Comparison of ENCODE assay signal across 8 cellular contexts in the genomic region with DNA sequence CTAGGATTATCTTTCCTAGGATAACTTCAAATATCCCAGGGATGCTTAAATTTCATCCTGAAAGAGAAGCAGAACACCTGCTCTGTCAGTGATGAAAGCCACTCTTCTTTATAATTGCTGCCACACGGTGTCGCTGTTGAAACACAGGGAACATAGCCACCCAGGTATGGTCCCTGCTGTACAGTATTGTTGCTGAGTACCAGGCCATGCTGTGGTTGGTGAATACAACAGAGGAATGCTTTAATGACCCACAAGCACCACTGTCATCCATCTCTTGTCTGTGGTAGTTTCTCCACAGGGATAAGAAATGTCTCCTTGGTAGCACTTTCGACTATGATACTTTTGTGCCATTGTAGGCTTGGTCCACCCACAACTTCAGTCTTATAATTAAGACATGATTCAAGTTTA.
DNase-seq lines count a peak whose midpoint lies in the region; ATAC-seq and TF ChIP-seq lines count a peak whose summit lies in the region.

No MANE protein-coding gene starts in this region.

- TF ChIP-seq RAD21 in liver (IDR thresholded peaks at IDR 0.05), result peak; percentile 85 to 91

- no peaks in the 10 kb centered on the region for H3K27me3 ChIP-seq in colonic mucosa
- no peaks in the 10 kb centered on the region for H3K27me3 ChIP-seq in liver (ENCODE audit: control insufficient read depth in 4 of 4, insufficient read depth in 4 of 4, low read length in 3 of 4)

- WGBS in liver, result 25% methylated on average over 3 of the region's 3 CpGs

- TF ChIP-seq CTCF in colonic mucosa (IDR thresholded peaks at IDR 0.05), result peak; percentile 63
- peak; percentile 69 for TF ChIP-seq CTCF in liver (IDR thresholded peaks at IDR 0.05; ENCODE audit: low read depth, low read length, missing input control)

- H3K4me3 ChIP-seq in colonic mucosa (no peak overlapping the region), liver (ENCODE audit: low read depth in 1 of 3, low read length in 3 of 3) (no peak overlapping the region)

- H3K9me3 ChIP-seq in colonic mucosa (no peaks in the 10 kb centered on the region), liver (ENCODE audit: control insufficient read depth in 4 of 4, low read length in 3 of 4) (no peaks in the 10 kb centered on the region)

- intact Hi-C loops in colonic mucosa (cut with DNase I), result loop anchor here (2.0 to 10.0 kb wide), 4 partner anchors 115 to 207 kb away; partner anchors contain the start of gene SFRP4

- H3K36me3 ChIP-seq in colonic mucosa, result no peaks in the 10 kb centered on the region
- no peaks in the 10 kb centered on the region for H3K36me3 ChIP-seq in liver (ENCODE audit: control insufficient read depth in 4 of 4, insufficient read depth in 3 of 4, low read depth in 1 of 4, low read length in 3 of 4)

- no peaks in the 10 kb centered on the region for H3K4me1 ChIP-seq in colonic mucosa
- H3K4me1 ChIP-seq in liver (ENCODE audit: control insufficient read depth in 4 of 4, insufficient read depth in 4 of 4, low read length in 3 of 4), result no peaks in the 10 kb centered on the region

- peak; percentile 90 for ATAC-seq in GM18498 (IDR thresholded peaks at IDR 0.05; ENCODE audit: unreplicated experiment)
- ATAC-seq in HG03064 (IDR thresholded peaks at IDR 0.05; ENCODE audit: low read depth, unreplicated experiment), result peak; percentile 67

- no peak overlapping the region for H3K27ac ChIP-seq in colonic mucosa
- no peak overlapping the region for H3K27ac ChIP-seq in liver (ENCODE audit: low read depth in 1 of 2, low read length in 2 of 2)

- H3K9ac ChIP-seq in colonic mucosa (ENCODE audit: low read depth in 2 of 2, low read length in 2 of 2) (no peak overlapping the region), liver (ENCODE audit: low read depth in 1 of 2, low read length in 2 of 2) (no peak overlapping the region)

- DNase-seq in A172 (ENCODE audit: low spot score) (peak; percentile 79), NCI-H2196 treated with DMSO at 0.1 percent for 48 hours (lab: John Stamatoyannopoulos, UW; ENCODE audit: unreplicated experiment) (peak; percentile 8), colonic mucosa (peak; percentile 74)
- peak; percentile 57 to 66 for DNase-seq in activated CD4-positive, alpha-beta T cell treated with anti-CD3 and anti-CD28 coated beads for 24 hours (ENCODE audit: low read depth in 2 of 2)
- peak; percentile 26 to 54 (median 53) for DNase-seq in stimulated activated CD4-positive, alpha-beta T cell treated with anti-CD3 and anti-CD28 coated beads, TNF-alpha, amount 100 ng/mL, for 48 hours (ENCODE audit: low read depth in 3 of 3)

TF ChIP-seq in liver, 16 proteins besides CTCF, POLR2A, EP300 and RAD21:
- TF ChIP-seq JUND (IDR thresholded peaks at IDR 0.05) (no peak), TAF1 (conservative IDR thresholded peaks at IDR 0.05) (no peak), NR2F2 (IDR thresholded peaks at IDR 0.05) (no peak), FOXA1 (IDR thresholded peaks at IDR 0.05) (no peak)

Comparison
In these comparisons a context has a peak if more than half of its experiments do, and no peak if none do; other contexts are left out.
1. DNase-seq: peak in every context shown above with its lines; median percentile 79 in A172; 74 in colonic mucosa; 62 in activated CD4-positive, alpha-beta T cell treated with anti-CD3 and anti-CD28 coated beads for 24 hours; 53 in stimulated activated CD4-positive, alpha-beta T cell treated with anti-CD3 and anti-CD28 coated beads, TNF-alpha, amount 100 ng/mL, for 48 hours; 8 in NCI-H2196 treated with DMSO at 0.1 percent for 48 hours.